ENCODE assay signal across 1 cellular context in the genomic region with DNA sequence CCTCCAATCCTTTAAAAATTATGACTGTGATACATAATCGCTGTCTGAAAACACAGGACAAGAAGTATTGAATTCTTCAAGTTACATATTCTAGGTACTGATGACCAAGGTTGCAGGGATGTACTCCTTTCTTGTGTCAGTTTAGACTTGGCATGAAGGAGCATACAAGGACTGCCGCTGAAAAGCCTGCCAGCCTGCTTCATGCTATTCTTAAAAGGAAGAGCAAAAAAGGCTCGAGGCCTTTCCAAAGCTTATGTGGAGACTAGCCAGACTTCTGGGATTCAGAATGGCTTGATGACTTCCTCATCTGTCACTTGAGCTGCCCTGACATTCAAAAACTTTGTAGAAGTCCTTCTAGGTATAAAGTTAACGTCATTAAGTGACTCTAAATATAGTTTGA.
TF ChIP-seq lines count a peak whose summit lies in the region.

No MANE protein-coding gene starts in this region.

TF ChIP-seq in GM23338, 12 proteins besides CTCF, POLR2A, EP300 and RAD21 (continued from another document):
- TF ChIP-seq, protein P1, sequence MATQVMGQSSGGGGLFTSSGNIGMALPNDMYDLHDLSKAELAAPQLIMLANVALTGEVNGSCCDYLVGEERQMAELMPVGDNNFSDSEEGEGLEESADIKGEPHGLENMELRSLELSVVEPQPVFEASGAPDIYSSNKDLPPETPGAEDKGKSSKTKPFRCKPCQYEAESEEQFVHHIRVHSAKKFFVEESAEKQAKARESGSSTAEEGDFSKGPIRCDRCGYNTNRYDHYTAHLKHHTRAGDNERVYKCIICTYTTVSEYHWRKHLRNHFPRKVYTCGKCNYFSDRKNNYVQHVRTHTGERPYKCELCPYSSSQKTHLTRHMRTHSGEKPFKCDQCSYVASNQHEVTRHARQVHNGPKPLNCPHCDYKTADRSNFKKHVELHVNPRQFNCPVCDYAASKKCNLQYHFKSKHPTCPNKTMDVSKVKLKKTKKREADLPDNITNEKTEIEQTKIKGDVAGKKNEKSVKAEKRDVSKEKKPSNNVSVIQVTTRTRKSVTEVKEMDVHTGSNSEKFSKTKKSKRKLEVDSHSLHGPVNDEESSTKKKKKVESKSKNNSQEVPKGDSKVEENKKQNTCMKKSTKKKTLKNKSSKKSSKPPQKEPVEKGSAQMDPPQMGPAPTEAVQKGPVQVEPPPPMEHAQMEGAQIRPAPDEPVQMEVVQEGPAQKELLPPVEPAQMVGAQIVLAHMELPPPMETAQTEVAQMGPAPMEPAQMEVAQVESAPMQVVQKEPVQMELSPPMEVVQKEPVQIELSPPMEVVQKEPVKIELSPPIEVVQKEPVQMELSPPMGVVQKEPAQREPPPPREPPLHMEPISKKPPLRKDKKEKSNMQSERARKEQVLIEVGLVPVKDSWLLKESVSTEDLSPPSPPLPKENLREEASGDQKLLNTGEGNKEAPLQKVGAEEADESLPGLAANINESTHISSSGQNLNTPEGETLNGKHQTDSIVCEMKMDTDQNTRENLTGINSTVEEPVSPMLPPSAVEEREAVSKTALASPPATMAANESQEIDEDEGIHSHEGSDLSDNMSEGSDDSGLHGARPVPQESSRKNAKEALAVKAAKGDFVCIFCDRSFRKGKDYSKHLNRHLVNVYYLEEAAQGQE (IDR thresholded peaks at IDR 0.05; ENCODE audit: unreplicated experiment) = no peak
- no peak for TF ChIP-seq EZH2phosphoT487 (IDR thresholded peaks at IDR 0.05; ENCODE audit: unreplicated experiment)
- TF ChIP-seq, protein P2, sequence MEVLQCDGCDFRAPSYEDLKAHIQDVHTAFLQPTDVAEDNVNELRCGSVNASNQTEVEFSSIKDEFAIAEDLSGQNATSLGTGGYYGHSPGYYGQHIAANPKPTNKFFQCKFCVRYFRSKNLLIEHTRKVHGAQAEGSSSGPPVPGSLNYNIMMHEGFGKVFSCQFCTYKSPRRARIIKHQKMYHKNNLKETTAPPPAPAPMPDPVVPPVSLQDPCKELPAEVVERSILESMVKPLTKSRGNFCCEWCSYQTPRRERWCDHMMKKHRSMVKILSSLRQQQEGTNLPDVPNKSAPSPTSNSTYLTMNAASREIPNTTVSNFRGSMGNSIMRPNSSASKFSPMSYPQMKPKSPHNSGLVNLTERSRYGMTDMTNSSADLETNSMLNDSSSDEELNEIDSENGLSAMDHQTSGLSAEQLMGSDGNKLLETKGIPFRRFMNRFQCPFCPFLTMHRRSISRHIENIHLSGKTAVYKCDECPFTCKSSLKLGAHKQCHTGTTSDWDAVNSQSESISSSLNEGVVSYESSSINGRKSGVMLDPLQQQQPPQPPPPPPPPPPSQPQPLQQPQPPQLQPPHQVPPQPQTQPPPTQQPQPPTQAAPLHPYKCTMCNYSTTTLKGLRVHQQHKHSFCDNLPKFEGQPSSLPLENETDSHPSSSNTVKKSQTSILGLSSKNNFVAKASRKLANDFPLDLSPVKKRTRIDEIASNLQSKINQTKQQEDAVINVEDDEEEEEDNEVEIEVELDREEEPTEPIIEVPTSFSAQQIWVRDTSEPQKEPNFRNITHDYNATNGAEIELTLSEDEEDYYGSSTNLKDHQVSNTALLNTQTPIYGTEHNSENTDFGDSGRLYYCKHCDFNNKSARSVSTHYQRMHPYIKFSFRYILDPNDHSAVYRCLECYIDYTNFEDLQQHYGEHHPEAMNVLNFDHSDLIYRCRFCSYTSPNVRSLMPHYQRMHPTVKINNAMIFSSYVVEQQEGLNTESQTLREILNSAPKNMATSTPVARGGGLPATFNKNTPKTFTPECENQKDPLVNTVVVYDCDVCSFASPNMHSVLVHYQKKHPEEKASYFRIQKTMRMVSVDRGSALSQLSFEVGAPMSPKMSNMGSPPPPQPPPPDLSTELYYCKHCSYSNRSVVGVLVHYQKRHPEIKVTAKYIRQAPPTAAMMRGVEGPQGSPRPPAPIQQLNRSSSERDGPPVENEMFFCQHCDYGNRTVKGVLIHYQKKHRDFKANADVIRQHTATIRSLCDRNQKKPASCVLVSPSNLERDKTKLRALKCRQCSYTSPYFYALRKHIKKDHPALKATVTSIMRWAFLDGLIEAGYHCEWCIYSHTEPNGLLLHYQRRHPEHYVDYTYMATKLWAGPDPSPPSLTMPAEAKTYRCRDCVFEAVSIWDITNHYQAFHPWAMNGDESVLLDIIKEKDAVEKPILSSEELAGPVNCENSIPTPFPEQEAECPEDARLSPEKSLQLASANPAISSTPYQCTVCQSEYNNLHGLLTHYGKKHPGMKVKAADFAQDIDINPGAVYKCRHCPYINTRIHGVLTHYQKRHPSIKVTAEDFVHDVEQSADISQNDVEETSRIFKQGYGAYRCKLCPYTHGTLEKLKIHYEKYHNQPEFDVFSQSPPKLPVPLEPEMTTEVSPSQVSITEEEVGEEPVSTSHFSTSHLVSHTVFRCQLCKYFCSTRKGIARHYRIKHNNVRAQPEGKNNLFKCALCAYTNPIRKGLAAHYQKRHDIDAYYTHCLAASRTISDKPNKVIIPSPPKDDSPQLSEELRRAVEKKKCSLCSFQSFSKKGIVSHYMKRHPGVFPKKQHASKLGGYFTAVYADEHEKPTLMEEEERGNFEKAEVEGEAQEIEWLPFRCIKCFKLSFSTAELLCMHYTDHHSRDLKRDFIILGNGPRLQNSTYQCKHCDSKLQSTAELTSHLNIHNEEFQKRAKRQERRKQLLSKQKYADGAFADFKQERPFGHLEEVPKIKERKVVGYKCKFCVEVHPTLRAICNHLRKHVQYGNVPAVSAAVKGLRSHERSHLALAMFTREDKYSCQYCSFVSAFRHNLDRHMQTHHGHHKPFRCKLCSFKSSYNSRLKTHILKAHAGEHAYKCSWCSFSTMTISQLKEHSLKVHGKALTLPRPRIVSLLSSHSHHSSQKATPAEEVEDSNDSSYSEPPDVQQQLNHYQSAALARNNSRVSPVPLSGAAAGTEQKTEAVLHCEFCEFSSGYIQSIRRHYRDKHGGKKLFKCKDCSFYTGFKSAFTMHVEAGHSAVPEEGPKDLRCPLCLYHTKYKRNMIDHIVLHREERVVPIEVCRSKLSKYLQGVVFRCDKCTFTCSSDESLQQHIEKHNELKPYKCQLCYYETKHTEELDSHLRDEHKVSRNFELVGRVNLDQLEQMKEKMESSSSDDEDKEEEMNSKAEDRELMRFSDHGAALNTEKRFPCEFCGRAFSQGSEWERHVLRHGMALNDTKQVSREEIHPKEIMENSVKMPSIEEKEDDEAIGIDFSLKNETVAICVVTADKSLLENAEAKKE (CRISPR knock-in tag; IDR thresholded peaks at IDR 0.05) = no peak
- TF ChIP-seq STAT1 (IDR thresholded peaks at IDR 0.05; ENCODE audit: unreplicated experiment) = no peak
- no peak for TF ChIP-seq JUNB (IDR thresholded peaks at IDR 0.05; ENCODE audit: unreplicated experiment)
